Comparison of ENCODE assay signal across 29 cellular contexts in genomic region chr5:87432460-87432859, GRCh38.
"Had no signal": no experiment of that assay in that cellular context is flagged by ENCODE, and none has a peak within 500 bp of the region (broad histone marks: within the 10 kb centered on the region; RNA-seq: fewer than 3 reads in every experiment).

No MANE protein-coding gene starts in this region.

- H3K27me3 ChIP-seq: esophagus muscularis mucosa, foreskin keratinocyte, heart right ventricle, left lung, neutrophil, pancreas, right lobe of liver, suprapubic skin, transverse colon, upper lobe of right lung, uterus had no signal

- H3K27ac Mint-ChIP-seq: mesothelial cell of epicardium; naive B cell; natural killer cell treated with Interleukin-12 subunit alpha and Interleukin-12 subunit beta and Interleukin-15 and Interleukin-18, amount 100 ng/mL, for 72 hours; progenitor cell of endocrine pancreas; stimulated activated memory B cell treated with anti-CD40 and anti-IgM and Interleukin-4, amounts not matched to agents 10 μg/mL and 1 μg/mL and 100 μg/mL, for 72 hours; stimulated activated naive CD8-positive, alpha-beta T cell treated with anti-CD3 and anti-CD28 coated beads, Interleukin-15, Interleukin-2, amounts not matched to agents 100 ng/mL and 50 ng/mL, for 24 hours had no signal

- DNase-seq: dermis blood vessel endothelial cell; effector memory CD4-positive, alpha-beta T cell; foreskin keratinocyte; glutamatergic neuron; heart right ventricle; hippocampal formation; left cardiac atrium; left lung; mesenchymal stem cell; mucosa of descending colon; naive B cell; pancreas; right lobe of liver; small intestine; stimulated activated CD4-positive, alpha-beta T cell treated with anti-CD3 and anti-CD28 coated beads, Interleukin-15, amount 100 ng/mL, for 24 hours; stimulated activated CD4-positive, alpha-beta T cell treated with anti-CD3 and anti-CD28 coated beads, Interleukin-4, amount 100 ng/mL, for 24 hours; transverse colon; upper lobe of right lung; uterus had no signal

- H3K9me3 Mint-ChIP-seq: mesothelial cell of epicardium; natural killer cell treated with Interleukin-12 subunit alpha and Interleukin-12 subunit beta and Interleukin-15 and Interleukin-18, amount 100 ng/mL, for 72 hours; stimulated activated naive CD8-positive, alpha-beta T cell treated with anti-CD3 and anti-CD28 coated beads, Interleukin-15, Interleukin-2, amounts not matched to agents 100 ng/mL and 50 ng/mL, for 24 hours had no signal

- H3K9me3 ChIP-seq: esophagus muscularis mucosa, heart right ventricle, left lung, mucosa of descending colon, neutrophil, pancreas, right lobe of liver, suprapubic skin, transverse colon, upper lobe of right lung, uterus had no signal

- H3K27ac ChIP-seq: coronary artery, esophagus muscularis mucosa, foreskin keratinocyte, heart right ventricle, left lung, neutrophil, pancreas, right lobe of liver, suprapubic skin, transverse colon, upper lobe of right lung, uterus had no signal

- H3K4me3 ChIP-seq: coronary artery, esophagus muscularis mucosa, heart right ventricle, left lung, mucosa of descending colon, pancreas, right lobe of liver, suprapubic skin, transverse colon, upper lobe of right lung, uterus had no signal

- H3K4me3 Mint-ChIP-seq: mesothelial cell of epicardium; naive B cell; natural killer cell treated with Interleukin-12 subunit alpha and Interleukin-12 subunit beta and Interleukin-15 and Interleukin-18, amount 100 ng/mL, for 72 hours; neural crest cell; stimulated activated memory B cell treated with anti-CD40 and anti-IgM and Interleukin-4, amounts not matched to agents 10 μg/mL and 1 μg/mL and 100 μg/mL, for 72 hours; stimulated activated naive CD8-positive, alpha-beta T cell treated with anti-CD3 and anti-CD28 coated beads, Interleukin-15, Interleukin-2, amounts not matched to agents 100 ng/mL and 50 ng/mL, for 24 hours had no signal

- H3K36me3 ChIP-seq: esophagus muscularis mucosa, heart right ventricle, left lung, neutrophil, pancreas, right lobe of liver, suprapubic skin, transverse colon, upper lobe of right lung, uterus had no signal

- H3K4me1 Mint-ChIP-seq: mesothelial cell of epicardium; naive B cell; neural crest cell; stimulated activated memory B cell treated with anti-CD40 and anti-IgM and Interleukin-4, amounts not matched to agents 10 μg/mL and 1 μg/mL and 100 μg/mL, for 72 hours had no signal

- H3K4me1 ChIP-seq: esophagus muscularis mucosa, foreskin keratinocyte, heart right ventricle, left lung, pancreas, right lobe of liver, suprapubic skin, upper lobe of right lung, uterus had no signal

- ATAC-seq: foreskin keratinocyte; heart right ventricle; left cardiac atrium; left lung; mucosa of descending colon; natural killer cell treated with Interleukin-12 subunit alpha and Interleukin-12 subunit beta and Interleukin-15 and Interleukin-18, amount 100 ng/mL, for 72 hours; pancreas; right lobe of liver; stimulated activated memory B cell treated with anti-CD40 and anti-IgM and Interleukin-4, amounts not matched to agents 10 μg/mL and 1 μg/mL and 100 μg/mL, for 72 hours; upper lobe of right lung had no signal

- H3K36me3 Mint-ChIP-seq: mesothelial cell of epicardium; naive B cell; natural killer cell treated with Interleukin-12 subunit alpha and Interleukin-12 subunit beta and Interleukin-15 and Interleukin-18, amount 100 ng/mL, for 72 hours; stimulated activated memory B cell treated with anti-CD40 and anti-IgM and Interleukin-4, amounts not matched to agents 10 μg/mL and 1 μg/mL and 100 μg/mL, for 72 hours had no signal
